22 cellular contexts compared by ENCODE assay signal in the genomic region with DNA sequence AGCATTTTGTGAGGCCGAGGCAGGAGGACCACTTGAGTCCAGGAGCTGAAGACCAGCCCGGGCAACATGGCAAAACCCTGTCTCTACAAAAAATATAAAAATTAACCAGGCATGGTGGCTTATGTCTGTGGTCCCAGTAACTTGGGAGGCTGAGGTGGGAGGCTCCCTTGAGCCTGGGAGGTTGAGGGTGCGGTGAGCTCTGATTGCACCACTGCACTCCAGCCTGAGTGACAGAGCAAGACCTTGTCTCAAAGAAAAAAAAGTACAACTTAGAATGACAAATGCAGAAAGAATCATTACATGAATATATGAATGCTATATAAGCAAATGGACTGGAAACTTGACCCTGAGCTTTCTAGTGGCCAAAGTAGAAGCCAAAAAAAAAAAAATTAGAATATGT.
"Had no signal": no experiment of that assay in that cellular context is flagged by ENCODE, and none has a peak within 500 bp of the region (broad histone marks: within the 10 kb centered on the region; RNA-seq: fewer than 3 reads in every experiment).

No MANE protein-coding gene starts in this region.

- H3K27me3 ChIP-seq: brain microvascular endothelial cell, dorsolateral prefrontal cortex, esophagus muscularis mucosa, hepatocyte, tibial nerve had no signal

- H3K36me3 ChIP-seq: brain microvascular endothelial cell, esophagus muscularis mucosa, left ventricle myocardium inferior, tibial nerve had no signal

- H3K9me3 Mint-ChIP-seq: activated naive CD4-positive, alpha-beta T cell treated with anti-CD3 and anti-CD28 coated beads, Interleukin-2, amount 50 U/mL, for 24 hours; activated T-helper 1 cell treated with anti-CD3 and anti-CD28 coated beads, Interleukin-12 subunit alpha, Interleukin-12 subunit beta, Interleukin-2, Interleukin-4 antibody, amounts not matched to agents 30 ng/mL and 10 ng/mL and 1 ng/mL, durations not matched to agents 14 hours and 24 hours and 36 hours; effector memory CD8-positive, alpha-beta T cell; naive thymus-derived CD4-positive, alpha-beta T cell; stimulated activated naive CD8-positive, alpha-beta T cell treated with anti-CD3 and anti-CD28 coated beads, Interleukin-15, Interleukin-2, amounts not matched to agents 100 ng/mL and 50 ng/mL, for 24 hours; T-helper 2 cell treated with Interferon-gamma antibody and Interleukin-4, amounts not matched to agents 5 μg/mL and 100 μg/mL, for 36 hours had no signal

- H3K9me3 ChIP-seq: esophagus muscularis mucosa, left ventricle myocardium inferior, psoas muscle, tibial nerve had no signal

- H3K27ac Mint-ChIP-seq: activated CD8-positive, alpha-beta T cell treated with anti-CD3 and anti-CD28 coated beads, Interleukin-2, amount 10 ng/mL, durations not matched to agents 7 days and 5 days; activated naive CD4-positive, alpha-beta T cell treated with anti-CD3 and anti-CD28 coated beads, Interleukin-2, amount 50 U/mL, for 24 hours; activated T-helper 1 cell treated with anti-CD3 and anti-CD28 coated beads, Interleukin-12 subunit alpha, Interleukin-12 subunit beta, Interleukin-2, Interleukin-4 antibody, amounts not matched to agents 30 ng/mL and 10 ng/mL and 1 ng/mL, durations not matched to agents 14 hours and 24 hours and 36 hours; effector memory CD8-positive, alpha-beta T cell; stimulated activated naive CD8-positive, alpha-beta T cell treated with anti-CD3 and anti-CD28 coated beads, Interleukin-15, Interleukin-2, amounts not matched to agents 100 ng/mL and 50 ng/mL, for 24 hours; T-helper 2 cell treated with Interferon-gamma antibody and Interleukin-4, amounts not matched to agents 5 μg/mL and 100 μg/mL, for 36 hours had no signal

- H3K4me3 Mint-ChIP-seq: activated CD8-positive, alpha-beta T cell treated with anti-CD3 and anti-CD28 coated beads, Interleukin-2, amount 10 ng/mL, durations not matched to agents 7 days and 5 days; activated naive CD4-positive, alpha-beta T cell treated with anti-CD3 and anti-CD28 coated beads, Interleukin-2, amount 50 U/mL, for 24 hours; activated T-helper 1 cell treated with anti-CD3 and anti-CD28 coated beads, Interleukin-12 subunit alpha, Interleukin-12 subunit beta, Interleukin-2, Interleukin-4 antibody, amounts not matched to agents 30 ng/mL and 10 ng/mL and 1 ng/mL, durations not matched to agents 14 hours and 24 hours and 36 hours; effector memory CD8-positive, alpha-beta T cell; naive thymus-derived CD4-positive, alpha-beta T cell; stimulated activated naive CD8-positive, alpha-beta T cell treated with anti-CD3 and anti-CD28 coated beads, Interleukin-15, Interleukin-2, amounts not matched to agents 100 ng/mL and 50 ng/mL, for 24 hours; T-helper 2 cell treated with Interferon-gamma antibody and Interleukin-4, amounts not matched to agents 5 μg/mL and 100 μg/mL, for 36 hours had no signal

- DNase-seq: activated CD4-positive, alpha-beta T cell treated with anti-CD3 and anti-CD28 coated beads for 1 hour; activated CD4-positive, alpha-beta T cell treated with anti-CD3 and anti-CD28 coated beads, Interleukin-2, amount 50 U/mL, for 1 hour; activated CD8-positive, alpha-beta T cell treated with anti-CD3 and anti-CD28 coated beads, Interleukin-2, amount 10 ng/mL, durations not matched to agents 7 days and 5 days; activated gamma-delta T cell treated with Interleukin-2 at 50 U/mL for 16 hours; brain microvascular endothelial cell; dorsolateral prefrontal cortex; effector memory CD8-positive, alpha-beta T cell; glutamatergic neuron; kidney glomerular epithelial cell; left ventricle myocardium inferior; naive thymus-derived CD4-positive, alpha-beta T cell; psoas muscle; right cardiac atrium; stimulated activated CD4-positive, alpha-beta T cell treated with anti-CD3 and anti-CD28 coated beads, Interleukin-12 subunit alpha, Interleukin-12 subunit beta, amount 100 ng/mL, for 4 hours; stimulated activated CD4-positive, alpha-beta T cell treated with anti-CD3 and anti-CD28 coated beads, Interleukin-4, amount 100 ng/mL, for 4 hours had no signal

- H2AFZ ChIP-seq: hepatocyte had no signal

- H3K27ac ChIP-seq: brain microvascular endothelial cell, esophagus muscularis mucosa, psoas muscle, tibial nerve had no signal

- H3K79me2 ChIP-seq: hepatocyte had no signal

- H3K4me2 ChIP-seq: hepatocyte had no signal

- H3K4me3 ChIP-seq: dorsolateral prefrontal cortex, esophagus muscularis mucosa, hepatocyte, left ventricle myocardium inferior, psoas muscle, tibial nerve had no signal

- H3K27me3 Mint-ChIP-seq: activated naive CD4-positive, alpha-beta T cell treated with anti-CD3 and anti-CD28 coated beads, Interleukin-2, amount 50 U/mL, for 24 hours; effector memory CD8-positive, alpha-beta T cell; naive thymus-derived CD4-positive, alpha-beta T cell; stimulated activated naive CD8-positive, alpha-beta T cell treated with anti-CD3 and anti-CD28 coated beads, Interleukin-15, Interleukin-2, amounts not matched to agents 100 ng/mL and 50 ng/mL, for 24 hours had no signal

- H3K36me3 Mint-ChIP-seq: activated naive CD4-positive, alpha-beta T cell treated with anti-CD3 and anti-CD28 coated beads, Interleukin-2, amount 50 U/mL, for 24 hours had no signal
